ENCODE assay signal across 1 cellular context in genomic region chr6:15326072-15326614, GRCh38.
A peak's percentile ranks its signal among the peaks of the same experiment; 100 is the strongest.
TF ChIP-seq lines count a peak whose summit lies in the region.

No MANE protein-coding gene starts in this region.

TF ChIP-seq in HEK293, 187 proteins besides CTCF, POLR2A, EP300 and RAD21 (continued from another document):
- no peak for TF ChIP-seq TSHZ1 (tag by site-specific recombination; IDR thresholded peaks at IDR 0.05; ENCODE audit: borderline replicate concordance)
- no peak for TF ChIP-seq ELK4 (IDR thresholded peaks at IDR 0.05; ENCODE audit: borderline replicate concordance, low read depth, low read length)
- no peak for TF ChIP-seq ZNF391 (tag by site-specific recombination; IDR thresholded peaks at IDR 0.05; ENCODE audit: borderline replicate concordance, low read depth)
- no peak for TF ChIP-seq ZNF350 (tag by site-specific recombination; IDR thresholded peaks at IDR 0.05)
- TF ChIP-seq ZSCAN18 (tag by site-specific recombination; IDR thresholded peaks at IDR 0.05) = no peak
- peak; percentile 10; the same call in 1 of the 2 replicates for TF ChIP-seq ZNF629 (tag by site-specific recombination; IDR thresholded peaks at IDR 0.05)
- 0 out of 2 replicates have a peak, but pooled peaks have one; percentile 42 for TF ChIP-seq ZNF121 (tag by site-specific recombination; IDR thresholded peaks at IDR 0.05)
- no peak for TF ChIP-seq HIC1 (tag by site-specific recombination; IDR thresholded peaks at IDR 0.05)
- TF ChIP-seq ZNF114 (tag by site-specific recombination; IDR thresholded peaks at IDR 0.05) = no peak
- TF ChIP-seq IKZF3 (tag by site-specific recombination; IDR thresholded peaks at IDR 0.05) = no peak
